11 cellular contexts compared by ENCODE assay signal in the genomic region with DNA sequence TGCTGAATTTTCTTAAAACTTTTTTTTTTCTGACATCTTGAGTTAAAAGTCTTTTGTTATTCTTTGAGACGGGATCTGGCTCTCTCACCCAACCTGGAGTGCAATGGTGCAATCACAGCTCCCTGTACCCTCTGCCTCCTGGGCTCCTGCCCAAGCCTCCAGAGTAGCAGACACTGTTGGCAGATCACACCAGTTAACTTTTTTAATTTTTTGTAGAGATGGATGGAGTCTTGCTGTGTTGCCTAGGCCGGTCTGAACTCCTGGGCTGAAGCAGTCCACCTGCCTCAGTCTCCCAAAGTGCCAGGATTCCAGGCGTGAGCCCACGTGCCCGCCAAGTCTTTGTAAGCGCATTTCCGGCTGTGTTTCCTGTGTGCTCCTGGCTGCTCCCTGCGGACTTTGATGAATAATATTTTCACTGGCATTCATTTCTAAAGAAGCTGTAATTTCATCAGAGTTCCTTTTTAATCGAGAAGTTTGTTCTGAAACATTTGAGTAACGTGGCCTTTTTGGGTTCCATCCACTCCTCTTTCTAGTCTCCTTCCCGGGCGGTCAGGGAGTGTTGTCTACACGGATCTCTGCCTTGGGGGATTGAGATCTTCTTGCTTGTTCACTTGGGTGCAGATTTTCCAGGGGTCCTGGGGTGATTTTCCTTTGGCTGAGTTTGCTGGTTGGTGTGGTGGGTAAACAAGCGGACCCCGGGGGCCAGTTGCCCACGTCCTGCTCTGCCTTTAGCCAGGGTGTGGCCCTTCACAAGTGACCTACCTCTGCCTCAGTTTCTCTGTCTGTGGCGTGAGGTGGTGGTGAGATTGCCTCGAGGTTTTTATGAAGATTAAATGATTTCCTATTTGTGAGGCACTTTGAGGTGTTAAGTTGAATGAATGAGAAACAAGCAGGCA. TPM values are rescaled to one million over a fixed set of nuclear protein-coding genes. Genes with fewer than 3 reads are reported as not detected.
A peak's percentile ranks its signal among the peaks of the same experiment; 100 is the strongest.
DNase-seq lines count a peak whose midpoint lies in the region; ATAC-seq, FAIRE-seq and TF ChIP-seq lines count a peak whose summit lies in the region.
"Had no signal": no experiment of that assay in that cellular context is flagged by ENCODE, and none has a peak within 500 bp of the region (broad histone marks: within the 10 kb centered on the region; RNA-seq: fewer than 3 reads in every experiment).

No MANE protein-coding gene starts in this region.

- H3K27me3 Mint-ChIP-seq in WTC11 (ENCODE audit: low read depth) = no peaks in the 10 kb centered on the region
- H3K27me3 Mint-ChIP-seq in neural crest cell (ENCODE audit: low read depth) = no peaks in the 10 kb centered on the region

- ATAC-seq in WTC11 (no peak), GM18873 (IDR thresholded peaks at IDR 0.05; ENCODE audit: low FRiP score, unreplicated experiment) (no peak), HG02981 (IDR thresholded peaks at IDR 0.05; ENCODE audit: unreplicated experiment) (no peak)

- H3K36me3 Mint-ChIP-seq in WTC11 = peaks cover 25% of the 10 kb centered on the region
- H3K36me3 Mint-ChIP-seq in neural crest cell (ENCODE audit: low read depth) = peaks cover 28% of the 10 kb centered on the region

- H3K27ac Mint-ChIP-seq in WTC11 = 0 out of 2 replicates have a peak overlapping the region, but pooled peaks have one; percentile 12
- no peak overlapping the region for H3K27ac Mint-ChIP-seq in neural crest cell (ENCODE audit: unreplicated experiment)

- no peak for FAIRE-seq in frontal cortex (lab: Jason Lieb, UNC)
- FAIRE-seq: islet of Langerhans had no signal

- H3K4me3 Mint-ChIP-seq in WTC11 (no peak overlapping the region), neural crest cell (peak overlapping the region; percentile 49)

- POLR2A ChIA-PET in WTC11 (lab: Charles Lee) = no interaction called here

- H3K4me3 ChIP-seq in fibroblast of the aortic adventitia (ENCODE audit: low read depth, low read length) = no peak overlapping the region

- CTCF ChIA-PET in WTC11 (lab: Charles Lee) = no interaction called here

- no peaks in the 10 kb centered on the region for H3K4me1 Mint-ChIP-seq in WTC11
- no peaks in the 10 kb centered on the region for H3K4me1 Mint-ChIP-seq in neural crest cell

- DNase-seq in EH (ENCODE audit: low read depth) (peak; percentile 34), WTC11 (ENCODE audit: low spot score) (no peak), fibroblast of the aortic adventitia (ENCODE audit: low read depth) (peak; percentile 80), neural crest cell (ENCODE audit: low read depth, low spot score) (no peak), frontal cortex (ENCODE audit: low spot score in 2 of 2) (no peak), AG20443 (ENCODE audit: low spot score) (no peak)
- DNase-seq: GDM1, T1000 had no signal

- TF ChIP-seq CTCF in WTC11 (IDR thresholded peaks at IDR 0.05) = no peak
- no peak for TF ChIP-seq CTCF in fibroblast of the aortic adventitia (IDR thresholded peaks at IDR 0.05; ENCODE audit: insufficient read depth, low read length)
- no peak for TF ChIP-seq CTCF in neural crest cell (conservative IDR thresholded peaks at IDR 0.05)

- peaks cover 3% of the 10 kb centered on the region; the same call in 1 of the 2 replicates for H3K9me3 Mint-ChIP-seq in WTC11
- no peaks in the 10 kb centered on the region for H3K9me3 Mint-ChIP-seq in neural crest cell

TF ChIP-seq in WTC11, 78 proteins besides CTCF, POLR2A, EP300 and RAD21 (continues in another document):
- TF ChIP-seq ATF3 (CRISPR knock-in tag; conservative IDR thresholded peaks at IDR 0.05) = no peak
- TF ChIP-seq ZNF281 (CRISPR knock-in tag; IDR thresholded peaks at IDR 0.05) = no peak
- no peak for TF ChIP-seq FOXP1 (CRISPR knock-in tag; IDR thresholded peaks at IDR 0.05; ENCODE audit: borderline replicate concordance)
- TF ChIP-seq SOX15 (CRISPR knock-in tag; IDR thresholded peaks at IDR 0.05) = no peak
- no peak for TF ChIP-seq FOXJ3 (CRISPR knock-in tag; IDR thresholded peaks at IDR 0.05; ENCODE audit: borderline replicate concordance)
- TF ChIP-seq AR (CRISPR knock-in tag; IDR thresholded peaks at IDR 0.05) = no peak
- TF ChIP-seq MXD4 (CRISPR knock-in tag; IDR thresholded peaks at IDR 0.05; ENCODE audit: borderline replicate concordance) = no peak
- TF ChIP-seq, protein P1, sequence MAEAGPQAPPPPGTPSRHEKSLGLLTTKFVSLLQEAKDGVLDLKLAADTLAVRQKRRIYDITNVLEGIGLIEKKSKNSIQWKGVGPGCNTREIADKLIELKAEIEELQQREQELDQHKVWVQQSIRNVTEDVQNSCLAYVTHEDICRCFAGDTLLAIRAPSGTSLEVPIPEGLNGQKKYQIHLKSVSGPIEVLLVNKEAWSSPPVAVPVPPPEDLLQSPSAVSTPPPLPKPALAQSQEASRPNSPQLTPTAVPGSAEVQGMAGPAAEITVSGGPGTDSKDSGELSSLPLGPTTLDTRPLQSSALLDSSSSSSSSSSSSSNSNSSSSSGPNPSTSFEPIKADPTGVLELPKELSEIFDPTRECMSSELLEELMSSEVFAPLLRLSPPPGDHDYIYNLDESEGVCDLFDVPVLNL (CRISPR knock-in tag; IDR thresholded peaks at IDR 0.05; ENCODE audit: borderline replicate concordance, low read depth) = no peak
- TF ChIP-seq, protein P2, sequence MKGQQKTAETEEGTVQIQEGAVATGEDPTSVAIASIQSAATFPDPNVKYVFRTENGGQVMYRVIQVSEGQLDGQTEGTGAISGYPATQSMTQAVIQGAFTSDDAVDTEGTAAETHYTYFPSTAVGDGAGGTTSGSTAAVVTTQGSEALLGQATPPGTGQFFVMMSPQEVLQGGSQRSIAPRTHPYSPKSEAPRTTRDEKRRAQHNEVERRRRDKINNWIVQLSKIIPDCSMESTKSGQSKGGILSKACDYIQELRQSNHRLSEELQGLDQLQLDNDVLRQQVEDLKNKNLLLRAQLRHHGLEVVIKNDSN (CRISPR knock-in tag; IDR thresholded peaks at IDR 0.05) = no peak
- TF ChIP-seq ATF6 (CRISPR knock-in tag; IDR thresholded peaks at IDR 0.05) = no peak

RNA-seq across cellular contexts. Expression of gene PCGF3, which starts 44.4 kb away (rescaled TPM):
- 59.2 to 65.7 TPM (median 62.8 TPM) in 3 replicates for total RNA-seq in WTC11 (2021)
- total RNA-seq in fibroblast of the aortic adventitia (ENCODE audit: low replicate concordance) = 15.0 and 24.2 TPM in 2 replicates
- 58.5 and 61.2 TPM in 2 replicates for total RNA-seq in neural crest cell
- 62.8 TPM for total RNA-seq in frontal cortex

Comparison
In these comparisons a context has a peak if more than half of its experiments do, and no peak if none do; other contexts are left out.
1. DNase-seq: peak in EH (single experiment) and fibroblast of the aortic adventitia (single experiment); none in WTC11 (single experiment), neural crest cell (single experiment), frontal cortex (0 of 2) and AG20443 (single experiment).